Comparison of ENCODE assay signal across 2 cellular contexts in the genomic region with DNA sequence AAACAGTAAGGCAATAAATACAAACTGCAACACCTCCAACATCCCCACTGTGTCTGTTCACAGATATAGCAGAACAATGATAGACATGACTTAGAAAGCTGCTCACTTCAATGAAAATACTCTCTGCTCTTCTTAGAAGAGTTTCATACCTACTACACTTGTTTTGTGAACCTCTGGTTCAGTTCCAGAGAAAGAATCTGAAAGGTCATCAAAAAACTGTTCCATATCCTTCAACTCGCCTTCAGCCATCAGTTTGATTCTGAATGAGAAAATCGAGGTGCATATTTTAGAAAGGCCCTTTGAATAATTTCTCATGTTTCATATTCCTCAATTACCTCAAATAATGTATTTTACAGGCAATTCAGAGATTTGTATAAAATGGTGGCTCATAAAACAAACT.
TF ChIP-seq lines count a peak whose summit lies in the region.

No MANE protein-coding gene starts in this region.

TF ChIP-seq in IMR-90, 13 proteins besides CTCF, POLR2A, EP300 and RAD21:
- no peak for TF ChIP-seq SMC3 (IDR thresholded peaks at IDR 0.05; ENCODE audit: low read depth, low read length)
- TF ChIP-seq, protein P1, sequence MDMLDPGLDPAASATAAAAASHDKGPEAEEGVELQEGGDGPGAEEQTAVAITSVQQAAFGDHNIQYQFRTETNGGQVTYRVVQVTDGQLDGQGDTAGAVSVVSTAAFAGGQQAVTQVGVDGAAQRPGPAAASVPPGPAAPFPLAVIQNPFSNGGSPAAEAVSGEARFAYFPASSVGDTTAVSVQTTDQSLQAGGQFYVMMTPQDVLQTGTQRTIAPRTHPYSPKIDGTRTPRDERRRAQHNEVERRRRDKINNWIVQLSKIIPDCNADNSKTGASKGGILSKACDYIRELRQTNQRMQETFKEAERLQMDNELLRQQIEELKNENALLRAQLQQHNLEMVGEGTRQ (IDR thresholded peaks at IDR 0.05; ENCODE audit: low read depth, low read length) = no peak
- no peak for TF ChIP-seq FOS (IDR thresholded peaks at IDR 0.05; ENCODE audit: low read depth, low read length)
- TF ChIP-seq CHD1 (IDR thresholded peaks at IDR 0.05; ENCODE audit: low read depth, low read length) = no peak
- TF ChIP-seq MXI1 (IDR thresholded peaks at IDR 0.05; ENCODE audit: borderline replicate concordance, low read depth, low read length) = no peak
- 0 out of 2 replicates have a peak, but pooled peaks have one; percentile 32 for TF ChIP-seq MAFK (IDR thresholded peaks at IDR 0.05; ENCODE audit: low read depth, low read length)
- TF ChIP-seq MAZ (IDR thresholded peaks at IDR 0.05; ENCODE audit: borderline replicate concordance, low read depth, low read length) = no peak
- TF ChIP-seq, protein P2, sequence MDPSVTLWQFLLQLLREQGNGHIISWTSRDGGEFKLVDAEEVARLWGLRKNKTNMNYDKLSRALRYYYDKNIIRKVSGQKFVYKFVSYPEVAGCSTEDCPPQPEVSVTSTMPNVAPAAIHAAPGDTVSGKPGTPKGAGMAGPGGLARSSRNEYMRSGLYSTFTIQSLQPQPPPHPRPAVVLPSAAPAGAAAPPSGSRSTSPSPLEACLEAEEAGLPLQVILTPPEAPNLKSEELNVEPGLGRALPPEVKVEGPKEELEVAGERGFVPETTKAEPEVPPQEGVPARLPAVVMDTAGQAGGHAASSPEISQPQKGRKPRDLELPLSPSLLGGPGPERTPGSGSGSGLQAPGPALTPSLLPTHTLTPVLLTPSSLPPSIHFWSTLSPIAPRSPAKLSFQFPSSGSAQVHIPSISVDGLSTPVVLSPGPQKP (IDR thresholded peaks at IDR 0.05; ENCODE audit: borderline replicate concordance, low read depth, low read length) = no peak
- no peak for TF ChIP-seq RCOR1 (IDR thresholded peaks at IDR 0.05; ENCODE audit: insufficient replicate concordance, low read length)

TF ChIP-seq in K562, 482 proteins besides CTCF, POLR2A, EP300 and RAD21:
- TF ChIP-seq YBX1 (IDR thresholded peaks at IDR 0.05) (no peak), C11orf30 (IDR thresholded peaks at IDR 0.05; ENCODE audit: low read depth) (peak; percentile 46; the same call in 1 of the 2 replicates), BDP1 (IDR thresholded peaks at IDR 0.05; ENCODE audit: insufficient read depth, insufficient read length) (no peak), SETDB1 (IDR thresholded peaks at IDR 0.05; ENCODE audit: low read length) (no peak), MAFF (IDR thresholded peaks at IDR 0.05; ENCODE audit: low read length) (0 out of 2 replicates have a peak, but pooled peaks have one; percentile 28), MED1 (CRISPR knock-in tag; IDR thresholded peaks at IDR 0.05; ENCODE audit: borderline replicate concordance) (no peak), ZNF316 (IDR thresholded peaks at IDR 0.05) (peak; percentile 62)
- TF ChIP-seq, protein P3, sequence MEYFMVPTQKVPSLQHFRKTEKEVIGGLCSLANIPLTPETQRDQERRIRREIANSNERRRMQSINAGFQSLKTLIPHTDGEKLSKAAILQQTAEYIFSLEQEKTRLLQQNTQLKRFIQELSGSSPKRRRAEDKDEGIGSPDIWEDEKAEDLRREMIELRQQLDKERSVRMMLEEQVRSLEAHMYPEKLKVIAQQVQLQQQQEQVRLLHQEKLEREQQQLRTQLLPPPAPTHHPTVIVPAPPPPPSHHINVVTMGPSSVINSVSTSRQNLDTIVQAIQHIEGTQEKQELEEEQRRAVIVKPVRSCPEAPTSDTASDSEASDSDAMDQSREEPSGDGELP (CRISPR knock-in tag; IDR thresholded peaks at IDR 0.05; ENCODE audit: borderline replicate concordance) = no peak
